ENCODE assay signal across 11 cellular contexts in the genomic region with DNA sequence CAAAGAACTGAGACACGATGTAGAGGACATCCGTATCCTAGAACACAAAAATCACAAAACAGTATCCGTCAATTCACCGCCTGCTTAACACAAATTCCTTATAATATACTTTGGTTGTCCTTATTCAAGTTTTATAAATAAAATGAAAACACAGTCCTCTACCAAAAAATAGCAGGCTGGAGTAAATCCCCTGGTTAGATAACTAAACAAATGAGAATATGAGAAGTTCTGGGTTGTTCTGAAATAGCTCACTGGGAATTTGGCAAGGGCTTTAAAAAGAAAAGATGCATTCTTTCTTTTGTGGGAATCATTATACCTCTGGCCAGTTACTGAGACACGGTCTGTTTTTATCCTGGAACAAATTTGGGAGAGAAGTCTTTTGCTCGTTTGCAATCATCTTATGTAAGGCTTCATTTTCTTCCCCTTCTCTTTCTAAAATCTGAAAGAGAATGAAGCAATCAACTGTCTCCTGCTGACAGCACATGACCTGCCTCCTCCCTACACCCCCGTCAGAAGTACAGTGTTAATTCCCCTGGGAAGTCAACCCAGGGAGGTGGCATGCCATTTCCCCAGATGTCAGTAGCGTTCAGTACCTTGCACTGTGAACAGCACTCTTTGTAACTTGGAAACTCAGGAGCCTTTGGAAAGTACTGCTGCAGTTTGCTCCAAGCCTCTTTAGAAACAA. TPM values are rescaled to one million over a fixed set of nuclear protein-coding genes. Genes with fewer than 3 reads are reported as not detected.
DNase-seq lines count a peak whose midpoint lies in the region; ATAC-seq and TF ChIP-seq lines count a peak whose summit lies in the region.
"Had no signal": no experiment of that assay in that cellular context is flagged by ENCODE, and none has a peak within 500 bp of the region (broad histone marks: within the 10 kb centered on the region; RNA-seq: fewer than 3 reads in every experiment).

No MANE protein-coding gene starts in this region.

- no peak for ATAC-seq in GM21737 (IDR thresholded peaks at IDR 0.05; ENCODE audit: unreplicated experiment)
- ATAC-seq: Panc1 had no signal

- no peak overlapping the region for H3K4me3 ChIP-seq in foreskin fibroblast (ENCODE audit: low read depth in 1 of 2, low read length in 2 of 2)
- H3K4me3 ChIP-seq: smooth muscle cell had no signal

- TF ChIP-seq CTCF in foreskin fibroblast (IDR thresholded peaks at IDR 0.05; ENCODE audit: low read depth, low read length), result no peak

- peak; percentile 8 for DNase-seq in DMS 273 (lab: John Stamatoyannopoulos, UW; ENCODE audit: unreplicated experiment)
- no peak for DNase-seq in DMS 273 treated with DMSO at 0.1 percent for 48 hours (lab: John Stamatoyannopoulos, UW)
- peak; percentile 23 for DNase-seq in RPMI7951 (ENCODE audit: low read depth)
- peak; percentile 16 to 49 for DNase-seq in foreskin fibroblast
- peak; percentile 86 for DNase-seq in putamen (ENCODE audit: low spot score)
- no peak for DNase-seq in NCI-H510A treated with DMSO at 0.1 percent for 48 hours (lab: John Stamatoyannopoulos, UW)
- DNase-seq in activated effector memory CD4-positive, alpha-beta T cell treated with Interleukin-2 at 50 U/mL for 16 hours, result no peak

RNA-seq across cellular contexts. Expression of gene RAP1GAP, which starts 37.1 kb away (rescaled TPM):
- 0.59 and 0.96 TPM in 2 replicates for total RNA-seq in RPMI7951 (2014; rRNA removed; shearing (Covaris generic))
- total RNA-seq: glomerular endothelial cell had no signal

Comparison
In these comparisons a context has a peak if more than half of its experiments do, and no peak if none do; other contexts are left out.
1. DNase-seq: peak in DMS 273 (single experiment), RPMI7951 (single experiment), foreskin fibroblast (2 of 2) and putamen (single experiment); none in DMS 273 treated with DMSO at 0.1 percent for 48 hours (single experiment), NCI-H510A treated with DMSO at 0.1 percent for 48 hours (single experiment) and activated effector memory CD4-positive, alpha-beta T cell treated with Interleukin-2 at 50 U/mL for 16 hours (single experiment).